In genomic region chr6:157996918-157997702, GRCh38 we compare ENCODE assay signal across 36 cellular contexts. TPM values are rescaled to one million over a fixed set of nuclear protein-coding genes. Genes with fewer than 3 reads are reported as not detected.
DNase-seq lines count a peak whose midpoint lies in the region; ATAC-seq, FAIRE-seq and TF ChIP-seq lines count a peak whose summit lies in the region.
"Had no signal": no experiment of that assay in that cellular context is flagged by ENCODE, and none has a peak within 500 bp of the region (broad histone marks: within the 10 kb centered on the region; RNA-seq: fewer than 3 reads in every experiment).

No MANE protein-coding gene starts in this region.

- ATAC-seq in CD4-positive, CD25-positive, alpha-beta regulatory T cell (ENCODE audit: low read depth in 2 of 2) = no peak
- ATAC-seq in HG03025 (IDR thresholded peaks at IDR 0.05; ENCODE audit: low FRiP score, unreplicated experiment) = no peak
- ATAC-seq: left ventricle myocardium superior; stimulated activated memory B cell treated with anti-CD40 and anti-IgM and Interleukin-4, amounts not matched to agents 10 μg/mL and 1 μg/mL and 100 μg/mL, for 72 hours had no signal

- no peak overlapping the region for H3K4me3 ChIP-seq in CD4-positive, CD25-positive, alpha-beta regulatory T cell (ENCODE audit: low read depth, low read length)
- H3K4me3 ChIP-seq in bronchial epithelial cell (ENCODE audit: low read depth, low read length) = no peak overlapping the region
- H3K4me3 ChIP-seq: esophagus muscularis mucosa, prostate gland, thoracic aorta had no signal

- no peaks in the 10 kb centered on the region for H3K9me3 ChIP-seq in CD4-positive, CD25-positive, alpha-beta regulatory T cell (ENCODE audit: control insufficient read depth in 2 of 2, low read length in 2 of 2)
- H3K9me3 ChIP-seq: esophagus muscularis mucosa, prostate gland, thoracic aorta had no signal

- no peaks in the 10 kb centered on the region for H3K36me3 ChIP-seq in CD4-positive, CD25-positive, alpha-beta regulatory T cell (ENCODE audit: control insufficient read depth, insufficient read depth, low read length)
- H3K36me3 ChIP-seq in bronchial epithelial cell (ENCODE audit: control insufficient read depth, insufficient read depth, low read length) = no peaks in the 10 kb centered on the region
- H3K36me3 ChIP-seq: esophagus muscularis mucosa, prostate gland, thoracic aorta had no signal

- TF ChIP-seq CTCF in bronchial epithelial cell (IDR thresholded peaks at IDR 0.05; ENCODE audit: insufficient read depth, low read length, severe bottlenecking) (no peak), osteocyte (IDR thresholded peaks at IDR 0.05) (no peak)

- peak overlapping the region; percentile 10 to 37 (median 18) for H3K27ac Mint-ChIP-seq in CD4-positive, CD25-positive, alpha-beta regulatory T cell
- H3K27ac Mint-ChIP-seq in osteocyte (ENCODE audit: unreplicated experiment) = peak overlapping the region; percentile 19
- H3K27ac Mint-ChIP-seq: activated naive CD8-positive, alpha-beta T cell treated with anti-CD3 and anti-CD28 coated beads, Interleukin-2, amount 10 ng/mL, durations not matched to agents 7 days and 5 days; B cell; stimulated activated memory B cell treated with anti-CD40 and anti-IgM and Interleukin-4, amounts not matched to agents 10 μg/mL and 1 μg/mL and 100 μg/mL, for 72 hours had no signal

- no peak overlapping the region for H3K4me3 Mint-ChIP-seq in CD4-positive, CD25-positive, alpha-beta regulatory T cell
- H3K4me3 Mint-ChIP-seq in osteocyte (ENCODE audit: unreplicated experiment) = no peak overlapping the region
- H3K4me3 Mint-ChIP-seq: activated naive CD8-positive, alpha-beta T cell treated with anti-CD3 and anti-CD28 coated beads, Interleukin-2, amount 10 ng/mL, durations not matched to agents 7 days and 5 days; B cell; dendritic cell treated with granulocyte-macrophage colony-stimulating factor and Interleukin-4, amounts not matched to agents 40 ng/mL and 50 ng/mL, for 4 days; stimulated activated memory B cell treated with anti-CD40 and anti-IgM and Interleukin-4, amounts not matched to agents 10 μg/mL and 1 μg/mL and 100 μg/mL, for 72 hours had no signal

- peaks cover 4 to 31% (median 23%) of the 10 kb centered on the region in 4 donors for H3K4me1 Mint-ChIP-seq in CD4-positive, CD25-positive, alpha-beta regulatory T cell
- H3K4me1 Mint-ChIP-seq in osteocyte (ENCODE audit: unreplicated experiment) = peaks cover 82% of the 10 kb centered on the region

- H3K4me1 ChIP-seq in CD4-positive, CD25-positive, alpha-beta regulatory T cell (ENCODE audit: control insufficient read depth, insufficient read depth, low read length, poor library complexity, severe bottlenecking) = no peaks in the 10 kb centered on the region
- H3K4me1 ChIP-seq: prostate gland had no signal

- H3K36me3 Mint-ChIP-seq in CD4-positive, CD25-positive, alpha-beta regulatory T cell = peaks cover 13% of the 10 kb centered on the region
- H3K36me3 Mint-ChIP-seq in osteocyte (ENCODE audit: unreplicated experiment) = peaks cover 28% of the 10 kb centered on the region

- no peaks in the 10 kb centered on the region for H3K27me3 ChIP-seq in CD4-positive, CD25-positive, alpha-beta regulatory T cell (ENCODE audit: control insufficient read depth, insufficient read depth, low read length)
- H3K27me3 ChIP-seq in bronchial epithelial cell (ENCODE audit: control insufficient read depth, insufficient read depth, low read length) = no peaks in the 10 kb centered on the region
- H3K27me3 ChIP-seq: esophagus muscularis mucosa had no signal

- FAIRE-seq in bronchial epithelial cell (lab: Jason Lieb, UNC) = peak; percentile 80
- FAIRE-seq: astrocyte, endometrium, GM19239 had no signal

- H3K27ac ChIP-seq in CD4-positive, CD25-positive, alpha-beta regulatory T cell (ENCODE audit: insufficient read depth, low read length, poor library complexity, severe bottlenecking) = no peak overlapping the region
- H3K27ac ChIP-seq: esophagus muscularis mucosa, HL-60, prostate gland, thoracic aorta had no signal

- H3K27me3 Mint-ChIP-seq in CD4-positive, CD25-positive, alpha-beta regulatory T cell = no peaks in the 10 kb centered on the region
- no peaks in the 10 kb centered on the region for H3K27me3 Mint-ChIP-seq in osteocyte (ENCODE audit: unreplicated experiment)
- H3K27me3 Mint-ChIP-seq: activated naive CD8-positive, alpha-beta T cell treated with anti-CD3 and anti-CD28 coated beads, Interleukin-2, amount 10 ng/mL, durations not matched to agents 7 days and 5 days; B cell; stimulated activated memory B cell treated with anti-CD40 and anti-IgM and Interleukin-4, amounts not matched to agents 10 μg/mL and 1 μg/mL and 100 μg/mL, for 72 hours had no signal

- peaks cover 0 to 2% (median 0%) of the 10 kb centered on the region in 7 donors for H3K9me3 Mint-ChIP-seq in CD4-positive, CD25-positive, alpha-beta regulatory T cell
- H3K9me3 Mint-ChIP-seq in osteocyte (ENCODE audit: unreplicated experiment) = no peaks in the 10 kb centered on the region
- H3K9me3 Mint-ChIP-seq: activated naive CD8-positive, alpha-beta T cell treated with anti-CD3 and anti-CD28 coated beads, Interleukin-2, amount 10 ng/mL, durations not matched to agents 7 days and 5 days had no signal

- DNase-seq in CD4-positive, CD25-positive, alpha-beta regulatory T cell = no peak
- DNase-seq in OCI-M1 (lab: John Stamatoyannopoulos, UW) = peak; percentile 83
- DNase-seq in bronchial epithelial cell (ENCODE audit: low read depth) = no peak
- DNase-seq in osteocyte (ENCODE audit: extremely low spot score, unreplicated experiment) = no peak
- no peak for DNase-seq in GM19238 (ENCODE audit: insufficient read length, low spot score)
- no peak for DNase-seq in stimulated activated CD4-positive, alpha-beta T cell treated with anti-CD3 and anti-CD28 coated beads, Interleukin-2, amount 100 ng/mL, for 24 hours
- DNase-seq: ACHN; activated CD4-positive, alpha-beta T cell treated with anti-CD3 and anti-CD28 coated beads, Interleukin-2, amount 50 U/mL, for 1 hour; activated CD4-positive, CD25-positive, alpha-beta regulatory T cell; activated effector memory CD4-positive, alpha-beta T cell treated with Interleukin-2 at 50 U/mL for 16 hours; activated naive CD8-positive, alpha-beta T cell treated with anti-CD3 and anti-CD28 coated beads, Interleukin-2, amount 10 ng/mL, durations not matched to agents 7 days and 5 days; activated T-cell treated with anti-CD3 and anti-CD28 coated beads, Interleukin-2, amount 50 U/mL, for 1 hour; DMS 273 treated with DMSO at 0.1 percent for 48 hours; EL; foreskin fibroblast; islet precursor cell; left ventricle myocardium superior; MM.1S; NCI-H1417; NCI-H2029; NCI-H526; NK-92 treated with Interleukin-12 subunit alpha and Interleukin-12 subunit beta, amount 100 ng/mL, for 24 hours; nucleus accumbens; SIG-M5; stimulated activated CD4-positive, alpha-beta T cell treated with anti-CD3 and anti-CD28 coated beads, Interleukin-15, amount 100 ng/mL, for 24 hours had no signal

RNA-seq across cellular contexts. Expression of gene SYNJ2, which starts 15.4 kb away (rescaled TPM):
- 46.3 TPM for total RNA-seq in CD4-positive, CD25-positive, alpha-beta regulatory T cell
- polyA plus RNA-seq in CD4-positive, CD25-positive, alpha-beta regulatory T cell = 10 to 100 TPM in 2 of 4 donors, 1 to 10 TPM in 2; 6.4 to 12.4 (median 8.6) TPM
- 7.4 and 8.2 TPM in 2 replicates for total RNA-seq in bronchial epithelial cell
- 94.5 and 95.4 TPM in 2 replicates for total RNA-seq in osteocyte
